In genomic region chr22:40220316-40221054, GRCh38 we compare ENCODE assay signal across 1 cellular context.
TF ChIP-seq lines count a peak whose summit lies in the region.

No MANE protein-coding gene starts in this region.

TF ChIP-seq in SK-N-SH treated with all-trans-retinoic acid at 6 μM for 48 hours, 23 proteins besides CTCF, POLR2A, EP300 and RAD21 (continued from another document):
- TF ChIP-seq, protein P1, sequence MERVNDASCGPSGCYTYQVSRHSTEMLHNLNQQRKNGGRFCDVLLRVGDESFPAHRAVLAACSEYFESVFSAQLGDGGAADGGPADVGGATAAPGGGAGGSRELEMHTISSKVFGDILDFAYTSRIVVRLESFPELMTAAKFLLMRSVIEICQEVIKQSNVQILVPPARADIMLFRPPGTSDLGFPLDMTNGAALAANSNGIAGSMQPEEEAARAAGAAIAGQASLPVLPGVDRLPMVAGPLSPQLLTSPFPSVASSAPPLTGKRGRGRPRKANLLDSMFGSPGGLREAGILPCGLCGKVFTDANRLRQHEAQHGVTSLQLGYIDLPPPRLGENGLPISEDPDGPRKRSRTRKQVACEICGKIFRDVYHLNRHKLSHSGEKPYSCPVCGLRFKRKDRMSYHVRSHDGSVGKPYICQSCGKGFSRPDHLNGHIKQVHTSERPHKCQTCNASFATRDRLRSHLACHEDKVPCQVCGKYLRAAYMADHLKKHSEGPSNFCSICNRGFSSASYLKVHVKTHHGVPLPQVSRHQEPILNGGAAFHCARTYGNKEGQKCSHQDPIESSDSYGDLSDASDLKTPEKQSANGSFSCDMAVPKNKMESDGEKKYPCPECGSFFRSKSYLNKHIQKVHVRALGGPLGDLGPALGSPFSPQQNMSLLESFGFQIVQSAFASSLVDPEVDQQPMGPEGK (CRISPR knock-in tag; IDR thresholded peaks at IDR 0.05; ENCODE audit: borderline replicate concordance), result no peak
- TF ChIP-seq ARNTL (CRISPR knock-in tag; IDR thresholded peaks at IDR 0.05; ENCODE audit: borderline replicate concordance, low read depth) (no peak), SNAI2 (CRISPR knock-in tag; IDR thresholded peaks at IDR 0.05) (no peak), ZFP3 (CRISPR knock-in tag; IDR thresholded peaks at IDR 0.05) (no peak), OSR1 (CRISPR knock-in tag; IDR thresholded peaks at IDR 0.05) (no peak), ZFP30 (CRISPR knock-in tag; IDR thresholded peaks at IDR 0.05) (no peak), CSRNP3 (CRISPR knock-in tag; IDR thresholded peaks at IDR 0.05) (no peak)
